In genomic region chr6:72865467-72865866, GRCh38 we compare ENCODE assay signal across 17 cellular contexts.
DNase-seq lines count a peak whose midpoint lies in the region; ATAC-seq and TF ChIP-seq lines count a peak whose summit lies in the region.
"Had no signal": no experiment of that assay in that cellular context is flagged by ENCODE, and none has a peak within 500 bp of the region (broad histone marks: within the 10 kb centered on the region; RNA-seq: fewer than 3 reads in every experiment).

No MANE protein-coding gene starts in this region.

- peaks cover 62% of the 10 kb centered on the region for H3F3A ChIP-seq in GM23248 (ENCODE audit: insufficient read depth)
- no peaks in the 10 kb centered on the region for H3F3A ChIP-seq in neural progenitor cell (ENCODE audit: low read depth)

- H3K4me2 ChIP-seq in GM23248 (ENCODE audit: unreplicated experiment), result peak overlapping the region; percentile 67
- H3K4me2 ChIP-seq in neural progenitor cell, result no peak overlapping the region

- H3K4me1 Mint-ChIP-seq in neural progenitor cell, result no peaks in the 10 kb centered on the region
- H3K4me1 Mint-ChIP-seq in activated T-cell treated with anti-CD3 and anti-CD28 coated beads, Interleukin-2, amount 50 U/mL, for 4 hours (ENCODE audit: low read depth), result peaks cover 7% of the 10 kb centered on the region

- H4K20me1 ChIP-seq in GM23248 (ENCODE audit: insufficient read depth), result no peaks in the 10 kb centered on the region
- no peaks in the 10 kb centered on the region for H4K20me1 ChIP-seq in neural progenitor cell (ENCODE audit: low read depth)

- H3K27me3 ChIP-seq in GM23248 (replicated peaks; ENCODE audit: insufficient read depth), result no peaks in the 10 kb centered on the region
- H3K27me3 ChIP-seq in neural progenitor cell, result no peaks in the 10 kb centered on the region
- H3K27me3 ChIP-seq: adrenal gland, esophagus muscularis mucosa had no signal

- no peak overlapping the region for H3K4me3 ChIP-seq in GM23248
- no peak overlapping the region for H3K4me3 ChIP-seq in astrocyte of the spinal cord (ENCODE audit: low read depth, low read length)
- H3K4me3 ChIP-seq in neural progenitor cell, result no peak overlapping the region
- H3K4me3 ChIP-seq: adrenal gland, coronary artery, esophagus muscularis mucosa had no signal

- H3K9ac ChIP-seq in GM23248, result no peak overlapping the region
- H3K9ac ChIP-seq in neural progenitor cell, result no peak overlapping the region

- no peaks in the 10 kb centered on the region for H3K36me3 Mint-ChIP-seq in neural progenitor cell
- peaks cover 3% of the 10 kb centered on the region for H3K36me3 Mint-ChIP-seq in activated T-cell treated with anti-CD3 and anti-CD28 coated beads, Interleukin-2, amount 50 U/mL, for 4 hours (ENCODE audit: insufficient read depth)
- H3K36me3 Mint-ChIP-seq: natural killer cell had no signal

- H2AFZ ChIP-seq in GM23248 (no peak overlapping the region), neural progenitor cell (replicated peaks) (no peak overlapping the region)

- H3K36me3 ChIP-seq in GM23248 (ENCODE audit: low read depth), result no peaks in the 10 kb centered on the region
- no peaks in the 10 kb centered on the region for H3K36me3 ChIP-seq in neural progenitor cell
- H3K36me3 ChIP-seq: adrenal gland, esophagus muscularis mucosa had no signal

- H3K4me1 ChIP-seq in GM23248 (ENCODE audit: insufficient read depth), result peaks cover 58% of the 10 kb centered on the region
- H3K4me1 ChIP-seq in neural progenitor cell, result no peaks in the 10 kb centered on the region
- H3K4me1 ChIP-seq: adrenal gland had no signal

- H3K79me2 ChIP-seq in GM23248 (ENCODE audit: insufficient read depth), result 0 out of 2 replicates have a peak, but pooled peaks cover 4% of the 10 kb centered on the region
- no peaks in the 10 kb centered on the region for H3K79me2 ChIP-seq in neural progenitor cell (ENCODE audit: low read depth)

- H3K9me3 Mint-ChIP-seq in neural progenitor cell, result no peaks in the 10 kb centered on the region
- no peaks in the 10 kb centered on the region for H3K9me3 Mint-ChIP-seq in activated T-cell treated with anti-CD3 and anti-CD28 coated beads, Interleukin-2, amount 50 U/mL, for 4 hours
- H3K9me3 Mint-ChIP-seq: activated CD4-positive, alpha-beta memory T cell treated with anti-CD3 and anti-CD28 coated beads, Interleukin-2, amount 10 ng/mL, durations not matched to agents 7 days and 5 days; natural killer cell had no signal

- no peak overlapping the region for H3K27ac Mint-ChIP-seq in neural progenitor cell
- H3K27ac Mint-ChIP-seq: activated CD4-positive, alpha-beta memory T cell treated with anti-CD3 and anti-CD28 coated beads, Interleukin-2, amount 10 ng/mL, durations not matched to agents 7 days and 5 days; natural killer cell had no signal

- H3K9me2 ChIP-seq in GM23248 (ENCODE audit: insufficient read depth), result no peaks in the 10 kb centered on the region

- in situ Hi-C loops in GM23248 (cut with MboI), result no loop called here
- in situ Hi-C loops in astrocyte of the spinal cord (cut with HindIII; ENCODE audit: low sequenced_read_pairs), result no loop called here

- no peaks in the 10 kb centered on the region for H3K27me3 Mint-ChIP-seq in neural progenitor cell (ENCODE audit: insufficient read depth, low read depth)
- H3K27me3 Mint-ChIP-seq in activated T-cell treated with anti-CD3 and anti-CD28 coated beads, Interleukin-2, amount 50 U/mL, for 4 hours (ENCODE audit: low read depth), result no peaks in the 10 kb centered on the region
- H3K27me3 Mint-ChIP-seq: activated CD4-positive, alpha-beta memory T cell treated with anti-CD3 and anti-CD28 coated beads, Interleukin-2, amount 10 ng/mL, durations not matched to agents 7 days and 5 days had no signal

- no peak for TF ChIP-seq CTCF in astrocyte of the spinal cord (IDR thresholded peaks at IDR 0.05; ENCODE audit: low read depth, low read length)
- no peak for TF ChIP-seq CTCF in neural progenitor cell (IDR thresholded peaks at IDR 0.05)

- H3K9me3 ChIP-seq in GM23248 (ENCODE audit: low read depth) (no peaks in the 10 kb centered on the region), neural progenitor cell (ENCODE audit: low read depth) (no peaks in the 10 kb centered on the region)
- H3K9me3 ChIP-seq: adrenal gland, esophagus muscularis mucosa had no signal

- WGBS in GM23248 (ENCODE audit: low coverage in 1 of 2, low lambda C conversion rate in 2 of 2, missing lambda C conversion rate in 2 of 2), 2 experiments, result 2% methylated on average over 2 of the region's 2 CpGs

- H3K4me3 Mint-ChIP-seq in neural progenitor cell, result no peak overlapping the region
- no peak overlapping the region for H3K4me3 Mint-ChIP-seq in activated T-cell treated with anti-CD3 and anti-CD28 coated beads, Interleukin-2, amount 50 U/mL, for 4 hours
- H3K4me3 Mint-ChIP-seq: activated CD4-positive, alpha-beta memory T cell treated with anti-CD3 and anti-CD28 coated beads, Interleukin-2, amount 10 ng/mL, durations not matched to agents 7 days and 5 days; natural killer cell had no signal

- peak overlapping the region; percentile 36 for H3K27ac ChIP-seq in GM23248
- H3K27ac ChIP-seq in neural progenitor cell, result no peak overlapping the region
- H3K27ac ChIP-seq: adrenal gland, esophagus muscularis mucosa had no signal

- DNase-seq in AG08396 (ENCODE audit: low spot score), result peak; percentile 3
- peak; percentile 78 for DNase-seq in GM23248
- peak; percentile 30 for DNase-seq in astrocyte of the spinal cord (ENCODE audit: low read depth, low spot score)
- peak; percentile 24 for DNase-seq in iris pigment epithelial cell (ENCODE audit: low read depth)
- no peak for DNase-seq in neural progenitor cell (ENCODE audit: low spot score)
- DNase-seq in NAMALWA (ENCODE audit: low spot score), result no peak
- no peak for DNase-seq in activated T-cell treated with anti-CD3 and anti-CD28 coated beads, Interleukin-2, amount 50 U/mL, for 4 hours
- DNase-seq in NCI-H1417 (lab: John Stamatoyannopoulos, UW), result no peak
- DNase-seq: activated CD4-positive, alpha-beta memory T cell treated with anti-CD3 and anti-CD28 coated beads, Interleukin-2, amount 10 ng/mL, durations not matched to agents 7 days and 5 days; adrenal gland; natural killer cell; NCI-H1930; NCI-H524; PC-3 had no signal

- no peak for ATAC-seq in activated T-cell treated with anti-CD3 and anti-CD28 coated beads, Interleukin-2, amount 50 U/mL, for 4 hours
- ATAC-seq: natural killer cell, PC-3, SK-N-SH treated with all-trans-retinoic acid at 6 μM for 48 hours had no signal

Comparison
In these comparisons a context has a peak if more than half of its experiments do, and no peak if none do; other contexts are left out.
1. DNase-seq: peak in AG08396 (single experiment), GM23248 (single experiment), astrocyte of the spinal cord (single experiment) and iris pigment epithelial cell (single experiment); none in neural progenitor cell (single experiment), NAMALWA (single experiment), activated T-cell treated with anti-CD3 and anti-CD28 coated beads, Interleukin-2, amount 50 U/mL, for 4 hours (single experiment) and NCI-H1417 (0 of 3).